ENCODE assay signal across 20 cellular contexts in genomic region chr3:144549161-144549560, GRCh38.
A peak's percentile ranks its signal among the peaks of the same experiment; 100 is the strongest.
DNase-seq lines count a peak whose midpoint lies in the region; ATAC-seq and TF ChIP-seq lines count a peak whose summit lies in the region.
"Had no signal": no experiment of that assay in that cellular context is flagged by ENCODE, and none has a peak within 500 bp of the region (broad histone marks: within the 10 kb centered on the region; RNA-seq: fewer than 3 reads in every experiment).

No MANE protein-coding gene starts in this region.

- peak; percentile 87 for ATAC-seq in WTC11
- no peak for ATAC-seq in HG02840 (IDR thresholded peaks at IDR 0.05; ENCODE audit: low FRiP score, unreplicated experiment)
- no peak for ATAC-seq in HG03342 (IDR thresholded peaks at IDR 0.05; ENCODE audit: unreplicated experiment)
- ATAC-seq: gastrocnemius medialis; stimulated activated naive CD8-positive, alpha-beta T cell treated with anti-CD3 and anti-CD28 coated beads, Interleukin-15, amount 100 ng/mL, for 72 hours had no signal

- CTCF ChIA-PET in WTC11 (lab: Charles Lee) = no interaction called here

- H3K27me3 Mint-ChIP-seq in WTC11 (ENCODE audit: low read depth) (no peaks in the 10 kb centered on the region; the same call in 1 of the 2 replicates), immature natural killer cell (ENCODE audit: low read depth in 3 of 3) (no peaks in the 10 kb centered on the region)
- H3K27me3 Mint-ChIP-seq: activated B cell treated with CpG ODN at 0.5 μM for 24 hours; activated CD4-positive, alpha-beta memory T cell treated with anti-CD3 and anti-CD28 coated beads, Interleukin-2, amount 10 ng/mL, durations not matched to agents 7 days and 5 days; stimulated activated naive CD8-positive, alpha-beta T cell treated with anti-CD3 and anti-CD28 coated beads, Interleukin-15, amount 100 ng/mL, for 72 hours had no signal

- TF ChIP-seq CTCF in WTC11 (IDR thresholded peaks at IDR 0.05) = no peak

- H3K27ac Mint-ChIP-seq in WTC11 (peak overlapping the region; percentile 94), immature natural killer cell (no peak overlapping the region)
- H3K27ac Mint-ChIP-seq: activated B cell treated with CpG ODN at 0.5 μM for 24 hours; activated CD4-positive, alpha-beta memory T cell treated with anti-CD3 and anti-CD28 coated beads, Interleukin-2, amount 10 ng/mL, durations not matched to agents 7 days and 5 days; stimulated activated naive CD8-positive, alpha-beta T cell treated with anti-CD3 and anti-CD28 coated beads, Interleukin-15, amount 100 ng/mL, for 72 hours had no signal

- H3K36me3 Mint-ChIP-seq in WTC11 (no peaks in the 10 kb centered on the region), immature natural killer cell (no peaks in the 10 kb centered on the region)

- POLR2A ChIA-PET in WTC11 (lab: Charles Lee) = no interaction called here

- H3K4me1 Mint-ChIP-seq in WTC11 (peaks cover 65% of the 10 kb centered on the region), immature natural killer cell (no peaks in the 10 kb centered on the region)
- H3K4me1 Mint-ChIP-seq: activated B cell treated with CpG ODN at 0.5 μM for 24 hours; activated CD4-positive, alpha-beta memory T cell treated with anti-CD3 and anti-CD28 coated beads, Interleukin-2, amount 10 ng/mL, durations not matched to agents 7 days and 5 days; stimulated activated naive CD8-positive, alpha-beta T cell treated with anti-CD3 and anti-CD28 coated beads, Interleukin-15, amount 100 ng/mL, for 72 hours had no signal

- H3K9me3 Mint-ChIP-seq in WTC11 (peaks cover 12% of the 10 kb centered on the region), immature natural killer cell (peaks cover 0 to 6% (median 0%) of the 10 kb centered on the region in 6 donors)
- H3K9me3 Mint-ChIP-seq: activated B cell treated with CpG ODN at 0.5 μM for 24 hours; activated CD4-positive, alpha-beta memory T cell treated with anti-CD3 and anti-CD28 coated beads, Interleukin-2, amount 10 ng/mL, durations not matched to agents 7 days and 5 days; stimulated activated naive CD8-positive, alpha-beta T cell treated with anti-CD3 and anti-CD28 coated beads, Interleukin-15, amount 100 ng/mL, for 72 hours had no signal

- DNase-seq in ELF-1 (ENCODE audit: low read depth, low spot score) (peak; percentile 17), HT1080 (ENCODE audit: low read depth) (peak; percentile 32), WTC11 (ENCODE audit: low spot score) (no peak), iPS-NIHi7 (ENCODE audit: extremely low spot score) (peak; percentile 49), immature natural killer cell (no peak)
- DNase-seq in stimulated activated CD4-positive, alpha-beta T cell treated with anti-CD3 and anti-CD28 coated beads, Interleukin-4, amount 100 ng/mL, for 4 hours = no peak
- DNase-seq: activated B cell treated with CpG ODN at 0.5 μM for 24 hours; activated CD4-positive, alpha-beta memory T cell treated with anti-CD3 and anti-CD28 coated beads, Interleukin-2, amount 10 ng/mL, durations not matched to agents 7 days and 5 days; anterior cingulate cortex; caudate nucleus; erythroblast; gastrocnemius medialis; left ventricle myocardium inferior; NCI-H1417; NK-92 treated with Interleukin-12 subunit alpha and Interleukin-12 subunit beta, amount 100 ng/mL, for 24 hours; stimulated activated CD4-positive, alpha-beta T cell treated with anti-CD3 and anti-CD28 coated beads, Interleukin-4, amount 100 ng/mL, for 1 hour; stimulated activated naive CD8-positive, alpha-beta T cell treated with anti-CD3 and anti-CD28 coated beads, Interleukin-15, amount 100 ng/mL, for 72 hours; transverse colon had no signal

- H3K4me3 Mint-ChIP-seq in WTC11 = peak overlapping the region; percentile 43
- H3K4me3 Mint-ChIP-seq in immature natural killer cell = no peak overlapping the region
- H3K4me3 Mint-ChIP-seq: activated B cell treated with CpG ODN at 0.5 μM for 24 hours; activated CD4-positive, alpha-beta memory T cell treated with anti-CD3 and anti-CD28 coated beads, Interleukin-2, amount 10 ng/mL, durations not matched to agents 7 days and 5 days; stimulated activated naive CD8-positive, alpha-beta T cell treated with anti-CD3 and anti-CD28 coated beads, Interleukin-15, amount 100 ng/mL, for 72 hours had no signal

TF ChIP-seq in WTC11, 78 proteins besides CTCF, POLR2A, EP300 and RAD21:
- TF ChIP-seq ZNF416 (CRISPR knock-in tag; IDR thresholded peaks at IDR 0.05) = no peak
- no peak for TF ChIP-seq ZNF425 (CRISPR knock-in tag; conservative IDR thresholded peaks at IDR 0.05)
- TF ChIP-seq RORB (CRISPR knock-in tag; IDR thresholded peaks at IDR 0.05) = no peak
- TF ChIP-seq NFE2L1 (CRISPR knock-in tag; IDR thresholded peaks at IDR 0.05) = no peak
- TF ChIP-seq FOXJ3 (CRISPR knock-in tag; IDR thresholded peaks at IDR 0.05; ENCODE audit: borderline replicate concordance) = no peak
- TF ChIP-seq ATF6 (CRISPR knock-in tag; IDR thresholded peaks at IDR 0.05) = no peak
- no peak for TF ChIP-seq JUN (CRISPR knock-in tag; IDR thresholded peaks at IDR 0.05)
- TF ChIP-seq TP53 (CRISPR knock-in tag; IDR thresholded peaks at IDR 0.05) = no peak
- no peak for TF ChIP-seq HMGA2 (CRISPR knock-in tag; IDR thresholded peaks at IDR 0.05)
- no peak for TF ChIP-seq ZNF263 (CRISPR knock-in tag; IDR thresholded peaks at IDR 0.05; ENCODE audit: low read depth)
- no peak for TF ChIP-seq IRF2 (CRISPR knock-in tag; IDR thresholded peaks at IDR 0.05; ENCODE audit: borderline replicate concordance, low read depth)
- TF ChIP-seq E2F5 (CRISPR knock-in tag; IDR thresholded peaks at IDR 0.05) = no peak
- TF ChIP-seq ZNF281 (CRISPR knock-in tag; IDR thresholded peaks at IDR 0.05) = no peak

Comparison
In these comparisons a context has a peak if more than half of its experiments do, and no peak if none do; other contexts are left out.
1. DNase-seq: peak in ELF-1 (single experiment), HT1080 (single experiment) and iPS-NIHi7 (single experiment); none in WTC11 (single experiment), immature natural killer cell (0 of 3) and stimulated activated CD4-positive, alpha-beta T cell treated with anti-CD3 and anti-CD28 coated beads, Interleukin-4, amount 100 ng/mL, for 4 hours (0 of 2).